ENCODE assay signal across 2 cellular contexts in the genomic region with DNA sequence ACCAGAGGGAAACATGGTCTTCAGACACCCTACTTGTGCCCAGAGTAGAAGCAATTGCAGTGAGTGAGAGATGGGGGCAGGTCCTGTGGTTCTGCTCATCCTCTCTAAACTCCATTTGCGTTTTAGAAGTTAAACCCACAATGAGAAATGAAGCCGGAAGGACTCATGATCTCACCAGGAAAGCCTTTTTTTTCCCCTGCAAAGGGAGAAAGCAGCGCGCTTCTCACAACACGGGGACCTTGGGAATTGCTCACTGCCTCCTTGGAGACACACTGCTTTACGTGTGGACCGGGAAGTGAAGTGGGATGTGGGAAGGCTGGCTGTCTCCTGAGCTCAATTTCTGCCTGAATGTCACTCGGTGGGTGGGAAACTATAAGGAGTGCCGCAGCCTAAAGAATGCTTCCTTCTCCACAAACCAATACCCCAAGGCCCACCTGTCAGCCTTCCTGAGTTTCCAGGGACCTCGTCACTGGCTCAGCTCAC.
TF ChIP-seq lines count a peak whose summit lies in the region.

No MANE protein-coding gene starts in this region.

TF ChIP-seq in IMR-90, 13 proteins besides CTCF, POLR2A, EP300 and RAD21 (continued from another document):
- no peak for TF ChIP-seq CEBPB (IDR thresholded peaks at IDR 0.05; ENCODE audit: low read depth, low read length)
- no peak for TF ChIP-seq BHLHE40 (IDR thresholded peaks at IDR 0.05; ENCODE audit: low read depth, low read length)
- TF ChIP-seq MAZ (IDR thresholded peaks at IDR 0.05; ENCODE audit: borderline replicate concordance, low read depth, low read length) = no peak

TF ChIP-seq in neural cell, 6 proteins besides CTCF, POLR2A, EP300 and RAD21 (continued from another document):
- TF ChIP-seq EZH2 (IDR thresholded peaks at IDR 0.05; ENCODE audit: borderline replicate concordance, insufficient read depth, low read length, poor library complexity, severe bottlenecking) = no peak
- TF ChIP-seq, protein P1, sequence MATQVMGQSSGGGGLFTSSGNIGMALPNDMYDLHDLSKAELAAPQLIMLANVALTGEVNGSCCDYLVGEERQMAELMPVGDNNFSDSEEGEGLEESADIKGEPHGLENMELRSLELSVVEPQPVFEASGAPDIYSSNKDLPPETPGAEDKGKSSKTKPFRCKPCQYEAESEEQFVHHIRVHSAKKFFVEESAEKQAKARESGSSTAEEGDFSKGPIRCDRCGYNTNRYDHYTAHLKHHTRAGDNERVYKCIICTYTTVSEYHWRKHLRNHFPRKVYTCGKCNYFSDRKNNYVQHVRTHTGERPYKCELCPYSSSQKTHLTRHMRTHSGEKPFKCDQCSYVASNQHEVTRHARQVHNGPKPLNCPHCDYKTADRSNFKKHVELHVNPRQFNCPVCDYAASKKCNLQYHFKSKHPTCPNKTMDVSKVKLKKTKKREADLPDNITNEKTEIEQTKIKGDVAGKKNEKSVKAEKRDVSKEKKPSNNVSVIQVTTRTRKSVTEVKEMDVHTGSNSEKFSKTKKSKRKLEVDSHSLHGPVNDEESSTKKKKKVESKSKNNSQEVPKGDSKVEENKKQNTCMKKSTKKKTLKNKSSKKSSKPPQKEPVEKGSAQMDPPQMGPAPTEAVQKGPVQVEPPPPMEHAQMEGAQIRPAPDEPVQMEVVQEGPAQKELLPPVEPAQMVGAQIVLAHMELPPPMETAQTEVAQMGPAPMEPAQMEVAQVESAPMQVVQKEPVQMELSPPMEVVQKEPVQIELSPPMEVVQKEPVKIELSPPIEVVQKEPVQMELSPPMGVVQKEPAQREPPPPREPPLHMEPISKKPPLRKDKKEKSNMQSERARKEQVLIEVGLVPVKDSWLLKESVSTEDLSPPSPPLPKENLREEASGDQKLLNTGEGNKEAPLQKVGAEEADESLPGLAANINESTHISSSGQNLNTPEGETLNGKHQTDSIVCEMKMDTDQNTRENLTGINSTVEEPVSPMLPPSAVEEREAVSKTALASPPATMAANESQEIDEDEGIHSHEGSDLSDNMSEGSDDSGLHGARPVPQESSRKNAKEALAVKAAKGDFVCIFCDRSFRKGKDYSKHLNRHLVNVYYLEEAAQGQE (IDR thresholded peaks at IDR 0.05; ENCODE audit: borderline replicate concordance) = peak; percentile 84
